24 cellular contexts compared by ENCODE assay signal in the genomic region with DNA sequence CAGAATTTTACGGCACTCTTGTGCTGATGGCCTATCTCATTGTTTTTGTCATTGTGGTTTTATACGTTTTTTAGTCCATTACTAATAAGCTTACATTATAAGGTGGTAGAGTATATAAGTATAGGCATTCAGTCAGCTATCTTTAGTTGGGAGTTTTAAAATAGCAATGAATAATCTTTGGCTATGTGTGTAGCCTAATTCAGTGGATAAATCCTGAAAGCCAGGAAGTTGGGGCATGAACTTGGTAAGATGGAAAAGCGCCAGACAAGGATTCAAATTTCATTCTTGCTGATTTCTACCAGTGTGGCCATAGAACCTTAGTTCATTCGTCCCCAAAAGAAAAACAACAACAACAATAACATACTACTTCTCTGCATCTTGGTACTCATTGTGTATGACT. TPM values are rescaled to one million over a fixed set of nuclear protein-coding genes. Genes with fewer than 3 reads are reported as not detected.
DNase-seq lines count a peak whose midpoint lies in the region; ATAC-seq and TF ChIP-seq lines count a peak whose summit lies in the region.
"Had no signal": no experiment of that assay in that cellular context is flagged by ENCODE, and none has a peak within 500 bp of the region (broad histone marks: within the 10 kb centered on the region; RNA-seq: fewer than 3 reads in every experiment).

No MANE protein-coding gene starts in this region.

- peaks cover 4% of the 10 kb centered on the region for H3K9me3 Mint-ChIP-seq in activated naive CD4-positive, alpha-beta T cell treated with anti-CD3 and anti-CD28 coated beads, Interleukin-2, amount 50 U/mL, for 24 hours

- DNase-seq in activated naive CD4-positive, alpha-beta T cell treated with anti-CD3 and anti-CD28 coated beads, Interleukin-2, amount 50 U/mL, for 16 hours = no peak
- DNase-seq in M059J (ENCODE audit: low read depth) = peak; percentile 53
- DNase-seq in fibroblast of mammary gland (ENCODE audit: low read depth) = peak; percentile 37
- no peak for DNase-seq in psoas muscle
- no peak for DNase-seq in HuH-7.5 (ENCODE audit: low spot score)
- DNase-seq in esophagus squamous epithelium (lab: John Stamatoyannopoulos, UW) = no peak
- no peak for DNase-seq in anterior cingulate cortex (lab: John Stamatoyannopoulos, UW)
- DNase-seq: activated CD4-positive, alpha-beta T cell treated with anti-CD3 and anti-CD28 coated beads for 4 hours; activated CD8-positive, alpha-beta memory T cell treated with anti-CD3 and anti-CD28 coated beads, Interleukin-2, amount 10 ng/mL, durations not matched to agents 7 days and 5 days; activated effector memory CD4-positive, alpha-beta T cell treated with Interleukin-2 at 50 U/mL for 16 hours; amygdala; foreskin keratinocyte; hypothalamus; Karpas-422; NCI-H1092 treated with DMSO at 0.1 percent for 48 hours; NCI-H2081; NCI-H510A treated with DMSO at 0.1 percent for 48 hours; spleen; substantia nigra; SW 1271 had no signal

- peaks cover 16% of the 10 kb centered on the region for H3K36me3 Mint-ChIP-seq in activated naive CD4-positive, alpha-beta T cell treated with anti-CD3 and anti-CD28 coated beads, Interleukin-2, amount 50 U/mL, for 24 hours

- WGBS in psoas muscle, 3 donors = 33 to 41% (median 35%) methylated on average over 4 of the region's 4 CpGs
- 48 to 62% methylated on average over 4 of the region's 4 CpGs for WGBS in esophagus squamous epithelium, 2 donors

- H3K27me3 ChIP-seq in psoas muscle (ENCODE audit: insufficient read depth in 3 of 3, low read length in 2 of 3) (no peaks in the 10 kb centered on the region), esophagus squamous epithelium (no peaks in the 10 kb centered on the region)
- H3K27me3 ChIP-seq: foreskin keratinocyte, neural progenitor cell, spleen had no signal

- H3K9me3 ChIP-seq in psoas muscle (peaks cover 5% of the 10 kb centered on the region), esophagus squamous epithelium (no peaks in the 10 kb centered on the region)

- intact Hi-C loops in psoas muscle (cut with DNase I) = no loop called here
- intact Hi-C loops in esophagus squamous epithelium (cut with DNase I) = no loop called here

- no peak for TF ChIP-seq POLR2A in esophagus squamous epithelium (IDR thresholded peaks at IDR 0.05)

- no peaks in the 10 kb centered on the region for H3K36me3 ChIP-seq in psoas muscle (ENCODE audit: insufficient read depth in 1 of 2, low read depth in 1 of 2)
- no peaks in the 10 kb centered on the region for H3K36me3 ChIP-seq in esophagus squamous epithelium
- H3K36me3 ChIP-seq: neural progenitor cell, spleen had no signal

- H3K4me3 ChIP-seq in fibroblast of mammary gland (ENCODE audit: control insufficient read depth, low read depth, low read length) = no peak overlapping the region
- no peak overlapping the region for H3K4me3 ChIP-seq in psoas muscle
- H3K4me3 ChIP-seq in esophagus squamous epithelium = no peak overlapping the region
- H3K4me3 ChIP-seq: neural progenitor cell, spleen had no signal

- H3K4me1 Mint-ChIP-seq in activated naive CD4-positive, alpha-beta T cell treated with anti-CD3 and anti-CD28 coated beads, Interleukin-2, amount 50 U/mL, for 24 hours = peaks cover 81% of the 10 kb centered on the region
- H3K4me1 Mint-ChIP-seq: neural progenitor cell had no signal

- TF ChIP-seq CTCF in fibroblast of mammary gland (conservative IDR thresholded peaks at IDR 0.05; ENCODE audit: control insufficient read depth, insufficient read depth, low read depth, low read length) = no peak
- TF ChIP-seq CTCF in psoas muscle (IDR thresholded peaks at IDR 0.05) = no peak
- TF ChIP-seq CTCF in esophagus squamous epithelium (IDR thresholded peaks at IDR 0.05) = no peak

- H3K27me3 Mint-ChIP-seq in activated naive CD4-positive, alpha-beta T cell treated with anti-CD3 and anti-CD28 coated beads, Interleukin-2, amount 50 U/mL, for 24 hours = no peaks in the 10 kb centered on the region
- H3K27me3 Mint-ChIP-seq: activated CD8-positive, alpha-beta memory T cell treated with anti-CD3 and anti-CD28 coated beads, Interleukin-2, amount 10 ng/mL, durations not matched to agents 7 days and 5 days had no signal

- peak; percentile 57 to 85 (median 82) for ATAC-seq in psoas muscle
- ATAC-seq: activated CD8-positive, alpha-beta memory T cell treated with anti-CD3 and anti-CD28 coated beads, Interleukin-2, amount 10 ng/mL, durations not matched to agents 7 days and 5 days; foreskin keratinocyte had no signal

- no peak overlapping the region for H3K4me3 Mint-ChIP-seq in activated naive CD4-positive, alpha-beta T cell treated with anti-CD3 and anti-CD28 coated beads, Interleukin-2, amount 50 U/mL, for 24 hours
- H3K4me3 Mint-ChIP-seq: activated CD8-positive, alpha-beta memory T cell treated with anti-CD3 and anti-CD28 coated beads, Interleukin-2, amount 10 ng/mL, durations not matched to agents 7 days and 5 days; neural progenitor cell had no signal

- H3K4me1 ChIP-seq in psoas muscle (peaks cover 39% of the 10 kb centered on the region), esophagus squamous epithelium (peaks cover 0 to 45% (median 7%) of the 10 kb centered on the region in 3 donors)

- H3K27ac ChIP-seq in psoas muscle = peak overlapping the region; percentile 40
- no peak overlapping the region for H3K27ac ChIP-seq in esophagus squamous epithelium
- H3K27ac ChIP-seq: C4-2B, foreskin keratinocyte, neural progenitor cell, RWPE1, spleen had no signal

- H3K27ac Mint-ChIP-seq in activated naive CD4-positive, alpha-beta T cell treated with anti-CD3 and anti-CD28 coated beads, Interleukin-2, amount 50 U/mL, for 24 hours = peak overlapping the region; percentile 33
- H3K27ac Mint-ChIP-seq: activated CD8-positive, alpha-beta memory T cell treated with anti-CD3 and anti-CD28 coated beads, Interleukin-2, amount 10 ng/mL, durations not matched to agents 7 days and 5 days; neural progenitor cell had no signal

RNA-seq across cellular contexts. Expression of a gene that starts 31.2 kb away (rescaled TPM):
- total RNA-seq in M059J (2014; rRNA removed; shearing (Covaris generic)) = 8.2 and 14.6 TPM in 2 replicates
- total RNA-seq in psoas muscle (10 to 100 TPM; 15.7 to 21.4 (median 16.9) TPM), esophagus squamous epithelium (10 to 100 TPM; 10.6 to 29.2 (median 15.4) TPM)
- 10 to 100 TPM in 2 of 3 donors, 1 to 10 TPM in 1; 6.3 to 10.7 (median 10.1) TPM for polyA plus RNA-seq in psoas muscle

Comparison
In these comparisons a context has a peak if more than half of its experiments do, and no peak if none do; other contexts are left out.
1. DNase-seq: peak in M059J (single experiment) and fibroblast of mammary gland (single experiment); none in activated naive CD4-positive, alpha-beta T cell treated with anti-CD3 and anti-CD28 coated beads, Interleukin-2, amount 50 U/mL, for 16 hours (single experiment), psoas muscle (0 of 2), HuH-7.5 (single experiment), esophagus squamous epithelium (single experiment) and anterior cingulate cortex (0 of 58).